In genomic region chrX:125236955-125237354, GRCh38 we compare ENCODE assay signal across 9 cellular contexts.
"Had no signal": no experiment of that assay in that cellular context is flagged by ENCODE, and none has a peak within 500 bp of the region (broad histone marks: within the 10 kb centered on the region; RNA-seq: fewer than 3 reads in every experiment).

No MANE protein-coding gene starts in this region.

- FAIRE-seq: K562 had no signal

- H3K4me1 ChIP-seq: HAP-1 had no signal

- H3K9ac ChIP-seq: GM23248 had no signal

- H2AFZ ChIP-seq: GM23248 had no signal

- H3K4me3 ChIP-seq: GM23248, HAP-1, K562 had no signal

- H3K4me3 Mint-ChIP-seq: HFFc6 had no signal

- H3K9me3 ChIP-seq: HAP-1 had no signal

- H3K27ac ChIP-seq: GM23248, HL-60 had no signal

- H3K27ac Mint-ChIP-seq: HFFc6 had no signal

- ATAC-seq: HCT116, K562 had no signal

- H3K36me3 ChIP-seq: HAP-1 had no signal

- DNase-seq: GM23248, GOT3, H7, HFFc6, IMR-90 had no signal
